8 cellular contexts compared by ENCODE assay signal in genomic region chr2:30666307-30666874, GRCh38.
DNase-seq lines count a peak whose midpoint lies in the region; ATAC-seq and TF ChIP-seq lines count a peak whose summit lies in the region.

No MANE protein-coding gene starts in this region.

- H3K9me3 Mint-ChIP-seq in HFFc6, result peaks cover 44% of the 10 kb centered on the region
- H3K9me3 Mint-ChIP-seq in stimulated activated naive B cell treated with anti-CD40 and anti-IgM and Interleukin-4, amounts not matched to agents 10 μg/mL and 1 μg/mL and 100 μg/mL, for 72 hours, result peaks cover 24 to 27% of the 10 kb centered on the region in 2 donors
- H3K9me3 Mint-ChIP-seq in activated T-cell treated with anti-CD3 and anti-CD28 coated beads, Interleukin-2, amount 50 U/mL, for 72 hours, result peaks cover 5 to 7% of the 10 kb centered on the region in 2 donors

- ATAC-seq in stimulated activated naive B cell treated with anti-CD40 and anti-IgM and Interleukin-4, amounts not matched to agents 10 μg/mL and 1 μg/mL and 100 μg/mL, for 72 hours (replicated peaks), result peak; percentile 89
- ATAC-seq in activated T-cell treated with anti-CD3 and anti-CD28 coated beads, Interleukin-2, amount 50 U/mL, for 72 hours (replicated peaks in 1 of 2), result no peak

- no peak overlapping the region for H3K27ac Mint-ChIP-seq in HFFc6
- peak overlapping the region; percentile 87 for H3K27ac Mint-ChIP-seq in stimulated activated naive B cell treated with anti-CD40 and anti-IgM and Interleukin-4, amounts not matched to agents 10 μg/mL and 1 μg/mL and 100 μg/mL, for 72 hours
- no peak overlapping the region for H3K27ac Mint-ChIP-seq in activated T-cell treated with anti-CD3 and anti-CD28 coated beads, Interleukin-2, amount 50 U/mL, for 72 hours

- TF ChIP-seq CTCF in HFFc6 (IDR thresholded peaks at IDR 0.05), result no peak

- no peak overlapping the region; the same call in none of the 2 replicates for H3K4me3 Mint-ChIP-seq in HFFc6
- no peak overlapping the region for H3K4me3 Mint-ChIP-seq in stimulated activated naive B cell treated with anti-CD40 and anti-IgM and Interleukin-4, amounts not matched to agents 10 μg/mL and 1 μg/mL and 100 μg/mL, for 72 hours
- H3K4me3 Mint-ChIP-seq in activated T-cell treated with anti-CD3 and anti-CD28 coated beads, Interleukin-2, amount 50 U/mL, for 72 hours, result no peak overlapping the region

- peak; percentile 53 for DNase-seq in AG20443 (ENCODE audit: low spot score)
- peak; percentile 99 for DNase-seq in HFFc6
- DNase-seq in SIG-M5 (lab: John Stamatoyannopoulos, UW), result peak; percentile 4
- DNase-seq in glomerular visceral epithelial cell (ENCODE audit: extremely low spot score), result peak; percentile 61
- no peak for DNase-seq in stimulated activated naive B cell treated with anti-CD40 and anti-IgM and Interleukin-4, amounts not matched to agents 10 μg/mL and 1 μg/mL and 100 μg/mL, for 72 hours
- DNase-seq in activated naive CD4-positive, alpha-beta T cell (lab: John Stamatoyannopoulos, UW), result no peak
- DNase-seq in activated T-cell treated with anti-CD3 and anti-CD28 coated beads, Interleukin-2, amount 50 U/mL, for 72 hours, result no peak
- DNase-seq in posterior vena cava (ENCODE audit: low spot score), result no peak

- peaks cover 5% of the 10 kb centered on the region; the same call in 1 of the 2 replicates for H3K27me3 Mint-ChIP-seq in HFFc6 (ENCODE audit: insufficient read depth)
- H3K27me3 Mint-ChIP-seq in stimulated activated naive B cell treated with anti-CD40 and anti-IgM and Interleukin-4, amounts not matched to agents 10 μg/mL and 1 μg/mL and 100 μg/mL, for 72 hours, result no peaks in the 10 kb centered on the region
- H3K27me3 Mint-ChIP-seq in activated T-cell treated with anti-CD3 and anti-CD28 coated beads, Interleukin-2, amount 50 U/mL, for 72 hours (ENCODE audit: low read depth), result no peaks in the 10 kb centered on the region

- peaks cover 7% of the 10 kb centered on the region; the same call in 1 of the 2 replicates for H3K4me1 Mint-ChIP-seq in HFFc6 (ENCODE audit: low read depth)
- H3K4me1 Mint-ChIP-seq in stimulated activated naive B cell treated with anti-CD40 and anti-IgM and Interleukin-4, amounts not matched to agents 10 μg/mL and 1 μg/mL and 100 μg/mL, for 72 hours, result peaks cover 0 to 8% of the 10 kb centered on the region in 2 donors
- H3K4me1 Mint-ChIP-seq in activated T-cell treated with anti-CD3 and anti-CD28 coated beads, Interleukin-2, amount 50 U/mL, for 72 hours (ENCODE audit: low read depth), result no peaks in the 10 kb centered on the region

- peaks cover 51% of the 10 kb centered on the region for H3K36me3 Mint-ChIP-seq in HFFc6 (ENCODE audit: low read depth)
- peaks cover 18 to 31% of the 10 kb centered on the region in 2 donors for H3K36me3 Mint-ChIP-seq in stimulated activated naive B cell treated with anti-CD40 and anti-IgM and Interleukin-4, amounts not matched to agents 10 μg/mL and 1 μg/mL and 100 μg/mL, for 72 hours
- peaks cover 9% of the 10 kb centered on the region in 2 donors for H3K36me3 Mint-ChIP-seq in activated T-cell treated with anti-CD3 and anti-CD28 coated beads, Interleukin-2, amount 50 U/mL, for 72 hours (ENCODE audit: insufficient read depth in 2 of 2)

- intact Hi-C loops in posterior vena cava (cut with DNase I), result no loop called here

Comparison
In these comparisons a context has a peak if more than half of its experiments do, and no peak if none do; other contexts are left out.
1. DNase-seq: peak in AG20443 (single experiment), HFFc6 (single experiment), SIG-M5 (single experiment) and glomerular visceral epithelial cell (single experiment); none in stimulated activated naive B cell treated with anti-CD40 and anti-IgM and Interleukin-4, amounts not matched to agents 10 μg/mL and 1 μg/mL and 100 μg/mL, for 72 hours (single experiment), activated naive CD4-positive, alpha-beta T cell (0 of 4), activated T-cell treated with anti-CD3 and anti-CD28 coated beads, Interleukin-2, amount 50 U/mL, for 72 hours (0 of 2) and posterior vena cava (single experiment).
2. ATAC-seq: peak in stimulated activated naive B cell treated with anti-CD40 and anti-IgM and Interleukin-4, amounts not matched to agents 10 μg/mL and 1 μg/mL and 100 μg/mL, for 72 hours (2 of 2); none in activated T-cell treated with anti-CD3 and anti-CD28 coated beads, Interleukin-2, amount 50 U/mL, for 72 hours (0 of 2).